ENCODE assay signal across 14 cellular contexts in the genomic region with DNA sequence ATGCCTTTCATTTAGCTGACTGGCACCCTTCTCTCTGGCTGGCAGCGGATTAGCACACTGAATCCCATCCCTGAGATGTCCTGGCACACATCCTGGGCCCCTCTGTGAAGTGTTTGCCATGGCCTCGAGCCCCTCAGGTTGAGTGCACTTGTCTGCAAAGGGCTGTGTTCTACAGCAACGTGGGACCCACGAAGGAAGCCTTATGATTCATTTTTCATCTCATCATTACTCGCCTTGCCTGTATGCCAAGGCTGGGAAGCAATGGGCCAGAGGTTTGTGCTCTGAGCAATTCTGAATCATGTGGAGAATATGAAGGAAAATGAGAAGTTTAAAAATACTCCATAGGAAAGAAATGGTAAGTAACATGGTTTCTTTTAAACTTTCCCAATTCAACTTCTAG.
DNase-seq lines count a peak whose midpoint lies in the region; FAIRE-seq and TF ChIP-seq lines count a peak whose summit lies in the region.
"Had no signal": no experiment of that assay in that cellular context is flagged by ENCODE, and none has a peak within 500 bp of the region (broad histone marks: within the 10 kb centered on the region; RNA-seq: fewer than 3 reads in every experiment).

No MANE protein-coding gene starts in this region.

- H3K36me3 ChIP-seq in GM23248 (ENCODE audit: low read depth) (no peaks in the 10 kb centered on the region), SK-N-SH (replicated peaks in 1 of 2; ENCODE audit: control insufficient read depth in 1 of 2, insufficient read depth in 2 of 2, low read length in 1 of 2) (no peaks in the 10 kb centered on the region)
- H3K36me3 ChIP-seq: cardiac muscle cell had no signal

- H3F3A ChIP-seq in GM23248 (ENCODE audit: insufficient read depth), result peaks cover 21% of the 10 kb centered on the region
- H3F3A ChIP-seq in SK-N-SH (replicated peaks; ENCODE audit: insufficient read depth), result no peaks in the 10 kb centered on the region

- H3K27me3 ChIP-seq in GM23248 (replicated peaks; ENCODE audit: insufficient read depth), result no peaks in the 10 kb centered on the region
- H3K27me3 ChIP-seq in SK-N-SH (ENCODE audit: insufficient read depth), result no peaks in the 10 kb centered on the region
- H3K27me3 ChIP-seq: cardiac muscle cell had no signal

- H3K27ac ChIP-seq in GM23248, result peak overlapping the region; percentile 89
- peak overlapping the region in 1 of 2 experiments; percentile 53; a peak in 2 of 4 replicates for H3K27ac ChIP-seq in SK-N-SH (ENCODE audit: low read depth in 2 of 2, low read length in 1 of 2)
- H3K27ac ChIP-seq: cardiac muscle cell had no signal

- 6% methylated on average over 5 of the region's 5 CpGs for WGBS in GM23248 (ENCODE audit: low coverage in 1 of 2, low lambda C conversion rate in 2 of 2, missing lambda C conversion rate in 2 of 2), 2 experiments
- WGBS in SK-N-SH (ENCODE audit: low lambda C conversion rate), result 19% methylated on average over 5 of the region's 5 CpGs

- POLR2A ChIA-PET in SK-N-SH (lab: Yijun Ruan, JAX), result no interaction called here

- in situ Hi-C loops in GM23248 (cut with MboI), result no loop called here
- in situ Hi-C loops in KBM-7 (cut with MboI; ENCODE audit: low pct_unique_long_range_greater_than_20kb, low sequenced_read_pairs), result no loop called here

- peak overlapping the region; percentile 85 for H3K4me2 ChIP-seq in GM23248 (ENCODE audit: unreplicated experiment)
- H3K4me2 ChIP-seq in SK-N-SH, result no peak overlapping the region

- FAIRE-seq in D721Med (lab: Jason Lieb, UNC), result no peak

- H4K20me1 ChIP-seq in GM23248 (ENCODE audit: insufficient read depth) (no peaks in the 10 kb centered on the region), SK-N-SH (ENCODE audit: insufficient read depth) (no peaks in the 10 kb centered on the region)

- peak overlapping the region; percentile 77 for H3K9ac ChIP-seq in GM23248
- no peak overlapping the region for H3K9ac ChIP-seq in SK-N-SH

- H3K4me1 ChIP-seq in GM23248 (ENCODE audit: insufficient read depth), result peaks cover 16% of the 10 kb centered on the region
- H3K4me1 ChIP-seq in SK-N-SH (ENCODE audit: control insufficient read depth in 1 of 2, insufficient read depth in 2 of 2, low read depth in 1 of 2, low read length in 1 of 2), result no peaks in the 10 kb centered on the region; a peak in 2 of 4 replicates

- no peak for TF ChIP-seq RAD21 in SK-N-SH (IDR thresholded peaks at IDR 0.05; ENCODE audit: low read length)

- H2AFZ ChIP-seq in GM23248, result peak overlapping the region; percentile 52; the same call in 1 of the 2 replicates
- no peak overlapping the region; the same call in 1 of the 2 replicates for H2AFZ ChIP-seq in SK-N-SH (ENCODE audit: low read depth)

- H3K9me2 ChIP-seq in GM23248 (ENCODE audit: insufficient read depth) (no peaks in the 10 kb centered on the region), SK-N-SH (no peaks in the 10 kb centered on the region)

- TF ChIP-seq CTCF in SK-N-SH (IDR thresholded peaks at IDR 0.05) (no peak), fibroblast of pulmonary artery (IDR thresholded peaks at IDR 0.05; ENCODE audit: low read length, missing control alignments) (no peak), D721Med (IDR thresholded peaks at IDR 0.05; ENCODE audit: insufficient read depth, missing control alignments) (no peak)

- TF ChIP-seq EP300 in SK-N-SH (IDR thresholded peaks at IDR 0.05; ENCODE audit: borderline replicate concordance in 1 of 2, low read depth in 1 of 2, low read length in 1 of 2), result no peak

- H3K9me3 ChIP-seq in GM23248 (ENCODE audit: low read depth) (no peaks in the 10 kb centered on the region), SK-N-SH (no peaks in the 10 kb centered on the region)

- H3K79me2 ChIP-seq in GM23248 (ENCODE audit: insufficient read depth), result no peaks in the 10 kb centered on the region
- no peaks in the 10 kb centered on the region for H3K79me2 ChIP-seq in SK-N-SH (ENCODE audit: insufficient read depth)

- H3K4me3 ChIP-seq in GM23248 (peak overlapping the region; percentile 62), SK-N-SH (ENCODE audit: low read depth in 2 of 2, low read length in 1 of 2) (no peak overlapping the region), fibroblast of pulmonary artery (replicated peaks; ENCODE audit: low read depth, low read length) (no peak overlapping the region)
- H3K4me3 ChIP-seq: cardiac muscle cell had no signal

- DNase-seq in AG08395 (ENCODE audit: low spot score) (peak; percentile 73), GM23248 (peak; percentile 94), SK-N-SH (no peak), fibroblast of pulmonary artery (ENCODE audit: low read depth) (peak; percentile 13), NCI-H2227 treated with DMSO at 0.1 percent for 48 hours (lab: John Stamatoyannopoulos, UW) (no peak), D721Med (ENCODE audit: insufficient read length, low spot score) (no peak), LoVo (ENCODE audit: low spot score) (no peak), KBM-7 (no peak)
- DNase-seq: activated CD4-positive, alpha-beta T cell treated with anti-CD3 and anti-CD28 coated beads, Interleukin-2, amount 10 ng/mL, durations not matched to agents 24 days and 14 days; GF-D8; NCI-H1436 treated with DMSO at 0.1 percent for 48 hours; stimulated activated CD4-positive, alpha-beta T cell treated with anti-CD3 and anti-CD28 coated beads, Interleukin-4, amount 100 ng/mL, for 1 hour; stimulated activated naive B cell treated with anti-CD40 and anti-IgM and Interleukin-4, amounts not matched to agents 10 μg/mL and 1 μg/mL and 100 μg/mL, for 72 hours had no signal

- CTCF ChIA-PET in SK-N-SH (lab: Yijun Ruan, JAX), result interaction anchor here (2.3 kb wide), 1 partner anchor 35 kb away, joined by 5 read pairs; no protein-coding TSS in a partner anchor

TF ChIP-seq in SK-N-SH, 30 proteins besides CTCF, POLR2A, EP300 and RAD21:
- TF ChIP-seq FOXJ3 (CRISPR knock-in tag; IDR thresholded peaks at IDR 0.05) (no peak), JUND (IDR thresholded peaks at IDR 0.05) (peak; percentile 16; the same call in 1 of the 2 replicates), GABPA (IDR thresholded peaks at IDR 0.05; ENCODE audit: low read depth) (no peak), FOSL2 (IDR thresholded peaks at IDR 0.05; ENCODE audit: borderline replicate concordance, low read depth) (peak; percentile 58; the same call in 1 of the 2 replicates), FOXM1 (IDR thresholded peaks at IDR 0.05; ENCODE audit: low read depth) (no peak), TAF1 (IDR thresholded peaks at IDR 0.05; ENCODE audit: borderline replicate concordance, low read depth, low read length) (no peak), CHD2 (IDR thresholded peaks at IDR 0.05; ENCODE audit: low read length, partially characterized antibody) (no peak), EZH2phosphoT487 (IDR thresholded peaks at IDR 0.05; ENCODE audit: borderline replicate concordance, low read depth) (no peak), TEAD4 (IDR thresholded peaks at IDR 0.05; ENCODE audit: borderline replicate concordance, insufficient read depth) (no peak)
- TF ChIP-seq, protein P1, sequence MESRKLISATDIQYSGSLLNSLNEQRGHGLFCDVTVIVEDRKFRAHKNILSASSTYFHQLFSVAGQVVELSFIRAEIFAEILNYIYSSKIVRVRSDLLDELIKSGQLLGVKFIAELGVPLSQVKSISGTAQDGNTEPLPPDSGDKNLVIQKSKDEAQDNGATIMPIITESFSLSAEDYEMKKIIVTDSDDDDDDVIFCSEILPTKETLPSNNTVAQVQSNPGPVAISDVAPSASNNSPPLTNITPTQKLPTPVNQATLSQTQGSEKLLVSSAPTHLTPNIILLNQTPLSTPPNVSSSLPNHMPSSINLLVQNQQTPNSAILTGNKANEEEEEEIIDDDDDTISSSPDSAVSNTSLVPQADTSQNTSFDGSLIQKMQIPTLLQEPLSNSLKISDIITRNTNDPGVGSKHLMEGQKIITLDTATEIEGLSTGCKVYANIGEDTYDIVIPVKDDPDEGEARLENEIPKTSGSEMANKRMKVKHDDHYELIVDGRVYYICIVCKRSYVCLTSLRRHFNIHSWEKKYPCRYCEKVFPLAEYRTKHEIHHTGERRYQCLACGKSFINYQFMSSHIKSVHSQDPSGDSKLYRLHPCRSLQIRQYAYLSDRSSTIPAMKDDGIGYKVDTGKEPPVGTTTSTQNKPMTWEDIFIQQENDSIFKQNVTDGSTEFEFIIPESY (IDR thresholded peaks at IDR 0.05; ENCODE audit: borderline replicate concordance, low read depth), result no peak
- TF ChIP-seq, protein P2, sequence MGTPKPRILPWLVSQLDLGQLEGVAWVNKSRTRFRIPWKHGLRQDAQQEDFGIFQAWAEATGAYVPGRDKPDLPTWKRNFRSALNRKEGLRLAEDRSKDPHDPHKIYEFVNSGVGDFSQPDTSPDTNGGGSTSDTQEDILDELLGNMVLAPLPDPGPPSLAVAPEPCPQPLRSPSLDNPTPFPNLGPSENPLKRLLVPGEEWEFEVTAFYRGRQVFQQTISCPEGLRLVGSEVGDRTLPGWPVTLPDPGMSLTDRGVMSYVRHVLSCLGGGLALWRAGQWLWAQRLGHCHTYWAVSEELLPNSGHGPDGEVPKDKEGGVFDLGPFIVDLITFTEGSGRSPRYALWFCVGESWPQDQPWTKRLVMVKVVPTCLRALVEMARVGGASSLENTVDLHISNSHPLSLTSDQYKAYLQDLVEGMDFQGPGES (IDR thresholded peaks at IDR 0.05; ENCODE audit: low read depth, low read length), result no peak
- TF ChIP-seq, protein P3, sequence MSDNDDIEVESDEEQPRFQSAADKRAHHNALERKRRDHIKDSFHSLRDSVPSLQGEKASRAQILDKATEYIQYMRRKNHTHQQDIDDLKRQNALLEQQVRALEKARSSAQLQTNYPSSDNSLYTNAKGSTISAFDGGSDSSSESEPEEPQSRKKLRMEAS (IDR thresholded peaks at IDR 0.05; ENCODE audit: low read depth), result no peak

Comparison
In these comparisons a context has a peak if more than half of its experiments do, and no peak if none do; other contexts are left out.
1. DNase-seq: peak in AG08395 (single experiment), GM23248 (single experiment) and fibroblast of pulmonary artery (single experiment); none in SK-N-SH (single experiment), NCI-H2227 treated with DMSO at 0.1 percent for 48 hours (single experiment), D721Med (single experiment), LoVo (single experiment) and KBM-7 (single experiment).